In the genomic region with DNA sequence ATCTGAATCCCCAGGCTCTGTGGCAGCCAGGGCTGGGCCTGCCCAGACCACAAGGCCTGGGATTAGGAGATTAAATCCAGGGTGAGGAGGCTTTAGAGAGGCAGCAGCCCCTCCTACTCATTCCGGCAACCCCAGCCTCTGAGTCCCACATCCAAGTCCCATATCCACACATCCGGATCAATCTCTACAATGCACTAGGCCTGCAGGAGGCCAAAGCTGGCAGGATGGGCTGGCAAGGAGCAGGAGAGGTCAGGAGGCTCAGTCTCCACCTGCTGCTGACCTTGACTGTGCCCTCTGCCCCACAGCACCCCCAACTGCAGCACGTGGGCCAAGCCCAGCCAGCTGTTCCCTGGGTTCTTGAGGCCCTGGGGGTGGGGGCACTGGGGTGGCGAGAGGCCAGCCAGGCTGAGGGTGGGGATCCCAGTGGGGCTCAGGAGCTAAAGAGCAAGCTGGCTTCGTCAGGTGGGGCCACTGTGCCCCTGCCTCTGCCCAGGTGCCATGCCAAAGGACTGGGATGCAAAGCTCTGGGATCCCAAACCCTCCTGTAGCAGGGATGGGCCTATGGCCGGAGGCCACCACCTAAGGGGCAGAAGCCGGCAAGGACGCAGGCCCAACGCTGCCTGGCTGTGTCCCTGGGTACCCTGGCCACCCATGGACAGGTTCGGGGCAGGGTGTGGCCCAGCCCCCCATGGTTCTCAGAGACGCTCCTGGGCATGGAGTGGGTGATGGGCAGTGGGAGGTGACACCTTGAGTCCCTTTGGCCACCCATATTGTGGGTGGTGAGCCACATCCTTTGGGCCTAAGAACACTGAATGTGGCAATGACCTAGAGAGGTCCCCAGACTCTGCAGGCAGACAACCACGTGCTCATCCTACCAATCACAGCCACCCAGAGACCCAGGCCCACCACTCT, we compare ENCODE assay signal across 28 cellular contexts. TPM values are rescaled to one million over a fixed set of nuclear protein-coding genes. Genes with fewer than 3 reads are reported as not detected.
A peak's percentile ranks its signal among the peaks of the same experiment; 100 is the strongest.
DNase-seq lines count a peak whose midpoint lies in the region; ATAC-seq and TF ChIP-seq lines count a peak whose summit lies in the region.
"Had no signal": no experiment of that assay in that cellular context is flagged by ENCODE, and none has a peak within 500 bp of the region (broad histone marks: within the 10 kb centered on the region; RNA-seq: fewer than 3 reads in every experiment).

No MANE protein-coding gene starts in this region.

- H3K9me2 ChIP-seq in neural cell (ENCODE audit: insufficient read depth, low read length) (no peaks in the 10 kb centered on the region), GM23248 (ENCODE audit: insufficient read depth) (no peaks in the 10 kb centered on the region)

- intact Hi-C loops in left ventricle myocardium inferior (cut with micrococcal nuclease), result no loop called here
- intact Hi-C loops in left cardiac atrium (cut with DNase I), result no loop called here
- intact Hi-C loops in adrenal gland (cut with DNase I), result no loop called here

- TF ChIP-seq CTCF in left ventricle myocardium inferior (IDR thresholded peaks at IDR 0.05; ENCODE audit: borderline replicate concordance), result no peak
- TF ChIP-seq CTCF in adrenal gland (IDR thresholded peaks at IDR 0.05), result no peak
- TF ChIP-seq CTCF in neural cell (IDR thresholded peaks at IDR 0.05; ENCODE audit: poor library complexity, severe bottlenecking), result no peak

- TF ChIP-seq EP300 in neural cell (conservative IDR thresholded peaks at IDR 0.05; ENCODE audit: poor library complexity, severe bottlenecking), result no peak

- in situ Hi-C loops in GM23248 (cut with MboI), result no loop called here

- 70 to 89% (median 86%) methylated on average over 1 to 12 of the region's 12 CpGs; no CpG with 5 or more reads in 1 of the 4 donors for WGBS in adrenal gland, 4 donors
- 60 to 66% methylated on average over 11 to 12 of the region's 12 CpGs for WGBS in GM23248 (ENCODE audit: low coverage in 1 of 2, low lambda C conversion rate in 2 of 2, missing lambda C conversion rate in 2 of 2), 2 experiments

- H3K27ac ChIP-seq in left ventricle myocardium inferior (replicated peaks) (no peak overlapping the region), adrenal gland (no peak overlapping the region), neural cell (ENCODE audit: low read length) (no peak overlapping the region), GM23248 (no peak overlapping the region)
- H3K27ac ChIP-seq: epithelial cell of prostate, SJCRH30, testis had no signal

- H3F3A ChIP-seq in neural cell (ENCODE audit: insufficient read depth, low read length, poor library complexity, severe bottlenecking) (peaks cover 7% of the 10 kb centered on the region), GM23248 (ENCODE audit: insufficient read depth) (no peaks in the 10 kb centered on the region)

- no peak for TF ChIP-seq RAD21 in neural cell (conservative IDR thresholded peaks at IDR 0.05)

- H3K9me3 ChIP-seq in left ventricle myocardium inferior (replicated peaks), result peaks cover 22% of the 10 kb centered on the region
- H3K9me3 ChIP-seq in adrenal gland (replicated peaks in 1 of 3), result no peaks in the 10 kb centered on the region
- H3K9me3 ChIP-seq in neural cell (ENCODE audit: low read length), result peaks cover 26% of the 10 kb centered on the region
- H3K9me3 ChIP-seq in GM23248 (ENCODE audit: low read depth), result no peaks in the 10 kb centered on the region
- H3K9me3 ChIP-seq: MG63, SJCRH30, testis had no signal

- H3K4me2 ChIP-seq in neural cell (ENCODE audit: low read length) (no peak overlapping the region), GM23248 (ENCODE audit: unreplicated experiment) (no peak overlapping the region)

- peaks cover 25% of the 10 kb centered on the region for H3K4me1 ChIP-seq in left ventricle myocardium inferior
- no peaks in the 10 kb centered on the region for H3K4me1 ChIP-seq in adrenal gland (replicated peaks in 1 of 2)
- H3K4me1 ChIP-seq in GM23248 (ENCODE audit: insufficient read depth), result no peaks in the 10 kb centered on the region

- H3K4me3 ChIP-seq in left ventricle myocardium inferior (no peak overlapping the region), adrenal gland (no peak overlapping the region), neural cell (ENCODE audit: low read length) (peak overlapping the region; percentile 96), GM23248 (no peak overlapping the region)
- H3K4me3 ChIP-seq: MG63, SJCRH30, testis had no signal

- no peak for ATAC-seq in left cardiac atrium
- no peak for ATAC-seq in HG03457 (IDR thresholded peaks at IDR 0.05; ENCODE audit: unreplicated experiment)
- ATAC-seq: activated CD4-positive, CD25-positive, alpha-beta regulatory T cell treated with anti-CD3 and anti-CD28 coated beads, Interleukin-2, amount 50 U/mL, for 24 hours; activated CD8-positive, alpha-beta T cell treated with anti-CD3 and anti-CD28 coated beads for 36 hours; Panc1; stimulated activated naive B cell treated with anti-CD40 and anti-IgM and Interleukin-4, amounts not matched to agents 10 μg/mL and 1 μg/mL and 100 μg/mL, for 72 hours had no signal

- peaks cover 56% of the 10 kb centered on the region for H3K79me2 ChIP-seq in neural cell (replicated peaks; ENCODE audit: insufficient read depth, low read length)
- no peaks in the 10 kb centered on the region for H3K79me2 ChIP-seq in GM23248 (ENCODE audit: insufficient read depth)

- H3K36me3 ChIP-seq in left ventricle myocardium inferior, result no peaks in the 10 kb centered on the region
- no peaks in the 10 kb centered on the region for H3K36me3 ChIP-seq in adrenal gland (replicated peaks in 1 of 2)
- peaks cover 14% of the 10 kb centered on the region for H3K36me3 ChIP-seq in neural cell (ENCODE audit: insufficient read depth, low read length)
- H3K36me3 ChIP-seq in GM23248 (ENCODE audit: low read depth), result no peaks in the 10 kb centered on the region
- H3K36me3 ChIP-seq: MG63, SJCRH30 had no signal

- H4K20me1 ChIP-seq in neural cell (ENCODE audit: insufficient read depth) (peaks cover 3% of the 10 kb centered on the region), GM23248 (ENCODE audit: insufficient read depth) (no peaks in the 10 kb centered on the region)

- H3K9ac ChIP-seq in neural cell (ENCODE audit: low read length) (no peak overlapping the region), GM23248 (no peak overlapping the region)

- H3K27me3 ChIP-seq in left ventricle myocardium inferior (ENCODE audit: low read depth) (peaks cover 77% of the 10 kb centered on the region), adrenal gland (peaks cover 36% of the 10 kb centered on the region), neural cell (ENCODE audit: insufficient read depth, low read depth, low read length) (no peaks in the 10 kb centered on the region), GM23248 (replicated peaks; ENCODE audit: insufficient read depth) (peaks cover 30% of the 10 kb centered on the region)
- H3K27me3 ChIP-seq: testis had no signal

- TF ChIP-seq POLR2A in adrenal gland (IDR thresholded peaks at IDR 0.05), result no peak

- DNase-seq in left ventricle myocardium inferior (peak; percentile 9), left cardiac atrium (no peak), adrenal gland (peak in 4 of 7 donors; percentile 2 to 43 (median 12)), NCI-H345 treated with DMSO at 0.1 percent for 48 hours (lab: John Stamatoyannopoulos, UW; ENCODE audit: unreplicated experiment) (no peak), GM23248 (no peak)
- DNase-seq: activated CD8-positive, alpha-beta T cell treated with anti-CD3 and anti-CD28 coated beads for 36 hours; activated naive CD4-positive, alpha-beta T cell treated with anti-CD3 and anti-CD28 coated beads for 36 hours; C1 segment of cervical spinal cord; central memory CD4-positive, alpha-beta T cell; EL; KBM-7; MG63; NCI-H1417; NCI-H2081 treated with DMSO at 0.1 percent for 48 hours; NCI-H510A; occipital lobe; SJCRH30; stimulated activated CD4-positive, alpha-beta T cell treated with anti-CD3 and anti-CD28 coated beads, Interleukin-2, amount 100 ng/mL, for 48 hours; stimulated activated naive B cell treated with anti-CD40 and anti-IgM and Interleukin-4, amounts not matched to agents 10 μg/mL and 1 μg/mL and 100 μg/mL, for 72 hours; testis had no signal

- H2AFZ ChIP-seq in neural cell (ENCODE audit: low read depth, low read length) (no peak overlapping the region), GM23248 (no peak overlapping the region)

TF ChIP-seq in neural cell, 6 proteins besides CTCF, POLR2A, EP300 and RAD21 (continues in another document):
- no peak for TF ChIP-seq POLR2AphosphoS5 (IDR thresholded peaks at IDR 0.05)
- no peak for TF ChIP-seq EZH2 (IDR thresholded peaks at IDR 0.05; ENCODE audit: borderline replicate concordance, insufficient read depth, low read length, poor library complexity, severe bottlenecking)

RNA-seq across cellular contexts. Expression of a gene that starts 3.2 kb away (rescaled TPM):
- total RNA-seq in left ventricle myocardium inferior (2.0 TPM), left cardiac atrium (10 to 100 TPM; 27.4 to 51.5 TPM), adrenal gland (10 to 100 TPM in 3 of 8 donors, 1 to 10 TPM in 2, under 1 TPM in 3; 0.35 to 51.3 (median 2.0) TPM)
- polyA plus RNA-seq in adrenal gland (100 to 1,000 TPM in 1 of 3 donors, 10 to 100 TPM in 2; 11.0 to 106 (median 16.1) TPM), neural cell (63.4 and 89.2 TPM in 2 replicates), GM23248 (2016; fragmentation: Nextera tagmentation; extraction: Ambion mirVana) (0.05 and 0.22 TPM in 2 replicates)
- polyA minus RNA-seq in neural cell, result 279 and 320 TPM in 2 replicates
- under 0.01 TPM in 1 of 2 replicates, not detected in the other for total RNA-seq in GM23248 (2014; rRNA removed; shearing (Covaris generic))

RNA-seq across cellular contexts. Expression of a gene that starts 51.8 kb away (rescaled TPM):
- total RNA-seq in left ventricle myocardium inferior (not detected), left cardiac atrium (under 1 TPM; 0.24 to 0.29 TPM), adrenal gland (1 to 10 TPM in 1 of 8 donors, under 1 TPM in 4, not detected in 3; 0.14 to 1.2 (median 0.90) TPM)
- polyA plus RNA-seq in adrenal gland (under 1 TPM; 0.16 to 0.47 (median 0.26) TPM), neural cell (not detected in 2 replicates), GM23248 (2016; fragmentation: Nextera tagmentation; extraction: Ambion mirVana) (not detected in 2 replicates)
- not detected in 2 replicates for polyA minus RNA-seq in neural cell
- total RNA-seq in GM23248 (2014; rRNA removed; shearing (Covaris generic)), result not detected in 2 replicates
- total RNA-seq: activated CD8-positive, alpha-beta T cell treated with anti-CD3 and anti-CD28 coated beads for 36 hours; activated naive CD4-positive, alpha-beta T cell treated with anti-CD3 and anti-CD28 coated beads for 36 hours; dermis microvascular lymphatic vessel endothelial cell; HT1080; occipital lobe; renal cortical epithelial cell had no signal

Comparison
In these comparisons a context has a peak if more than half of its experiments do, and no peak if none do; other contexts are left out.
1. DNase-seq: peak in left ventricle myocardium inferior (single experiment) and adrenal gland (4 of 7); none in left cardiac atrium (single experiment), NCI-H345 treated with DMSO at 0.1 percent for 48 hours (single experiment) and GM23248 (single experiment).